17 cellular contexts compared by ENCODE assay signal in the genomic region with DNA sequence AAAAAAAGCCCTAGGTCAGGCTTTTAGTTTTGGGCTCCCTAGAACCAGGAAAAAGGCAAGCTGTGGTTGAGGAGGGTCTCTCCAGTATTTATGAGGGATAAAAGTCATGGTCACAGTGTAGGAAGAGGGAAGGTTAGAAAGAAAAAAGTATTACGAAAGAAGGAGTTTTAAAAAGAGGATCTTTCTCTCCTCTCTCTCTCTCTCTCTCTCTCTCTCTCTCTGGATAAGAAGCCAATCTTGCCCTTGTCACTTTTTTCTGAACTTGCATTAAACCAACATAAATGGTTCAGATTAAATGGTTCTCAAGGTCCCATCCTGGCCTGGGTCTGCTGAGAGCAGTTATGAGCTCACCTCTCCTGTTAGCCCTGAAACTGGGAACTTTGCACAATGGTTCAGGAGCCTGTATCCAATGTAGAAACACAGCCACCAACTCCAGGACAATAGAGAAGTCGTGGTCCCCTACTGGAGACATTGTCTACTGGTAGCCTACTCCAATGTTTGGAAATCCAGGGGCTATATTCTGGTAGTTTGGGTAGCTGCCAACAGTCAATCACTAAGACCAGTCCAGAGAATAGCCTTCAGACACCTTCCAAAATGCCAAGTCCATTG.
"Had no signal": no experiment of that assay in that cellular context is flagged by ENCODE, and none has a peak within 500 bp of the region (broad histone marks: within the 10 kb centered on the region; RNA-seq: fewer than 3 reads in every experiment).

No MANE protein-coding gene starts in this region.

- DNase-seq: activated naive CD4-positive, alpha-beta T cell treated with Interleukin-2 at 50 U/mL for 16 hours; amniotic stem cell; body of pancreas; effector memory CD4-positive, alpha-beta T cell; gastrocnemius medialis; kidney glomerular epithelial cell; spleen; stimulated activated CD4-positive, alpha-beta T cell treated with anti-CD3 and anti-CD28 coated beads, Interleukin-1b, Interleukin-23, amount 100 ng/mL, for 48 hours; SW 1271; upper lobe of right lung had no signal

- H3K4me3 ChIP-seq: body of pancreas, gastrocnemius medialis, hepatocyte, spleen, suprapubic skin, upper lobe of right lung had no signal

- H3K27me3 ChIP-seq: body of pancreas, gastrocnemius medialis, spleen, suprapubic skin, upper lobe of right lung had no signal

- H3K36me3 Mint-ChIP-seq: stimulated activated memory B cell treated with anti-CD40 and anti-IgM and Interleukin-4, amounts not matched to agents 10 μg/mL and 1 μg/mL and 100 μg/mL, for 72 hours had no signal

- H2AFZ ChIP-seq: hepatocyte had no signal

- H3K4me1 ChIP-seq: body of pancreas, gastrocnemius medialis, suprapubic skin had no signal

- H3K9me3 Mint-ChIP-seq: central memory CD8-positive, alpha-beta T cell; neural crest cell; stimulated activated memory B cell treated with anti-CD40 and anti-IgM and Interleukin-4, amounts not matched to agents 10 μg/mL and 1 μg/mL and 100 μg/mL, for 72 hours had no signal

- ATAC-seq: body of pancreas; gastrocnemius medialis; sciatic nerve; stimulated activated memory B cell treated with anti-CD40 and anti-IgM and Interleukin-4, amounts not matched to agents 10 μg/mL and 1 μg/mL and 100 μg/mL, for 72 hours; upper lobe of right lung had no signal

- H3K27ac Mint-ChIP-seq: stimulated activated memory B cell treated with anti-CD40 and anti-IgM and Interleukin-4, amounts not matched to agents 10 μg/mL and 1 μg/mL and 100 μg/mL, for 72 hours had no signal

- H3K27ac ChIP-seq: body of pancreas, epithelial cell of prostate, gastrocnemius medialis, hepatocyte, suprapubic skin, upper lobe of right lung had no signal

- H3K4me2 ChIP-seq: hepatocyte had no signal

- H3K4me1 Mint-ChIP-seq: central memory CD8-positive, alpha-beta T cell; neural crest cell had no signal

- H3K4me3 Mint-ChIP-seq: central memory CD8-positive, alpha-beta T cell; neural crest cell; stimulated activated memory B cell treated with anti-CD40 and anti-IgM and Interleukin-4, amounts not matched to agents 10 μg/mL and 1 μg/mL and 100 μg/mL, for 72 hours had no signal

- H3K79me2 ChIP-seq: hepatocyte had no signal

- H3K36me3 ChIP-seq: gastrocnemius medialis, spleen, suprapubic skin, upper lobe of right lung had no signal

- H3K9me3 ChIP-seq: body of pancreas, gastrocnemius medialis, spleen, suprapubic skin, upper lobe of right lung had no signal

- H3K27me3 Mint-ChIP-seq: central memory CD8-positive, alpha-beta T cell had no signal
